ENCODE assay signal across 32 cellular contexts in genomic region chr15:59562787-59563186, GRCh38. TPM values are rescaled to one million over a fixed set of nuclear protein-coding genes. Genes with fewer than 3 reads are reported as not detected.
DNase-seq lines count a peak whose midpoint lies in the region; ATAC-seq and TF ChIP-seq lines count a peak whose summit lies in the region.
"Had no signal": no experiment of that assay in that cellular context is flagged by ENCODE, and none has a peak within 500 bp of the region (broad histone marks: within the 10 kb centered on the region; RNA-seq: fewer than 3 reads in every experiment).

No MANE protein-coding gene starts in this region.

- no peak overlapping the region for H2BK15ac ChIP-seq in IMR-90 (ENCODE audit: low read depth, low read length)

- intact Hi-C loops in A673 (cut with micrococcal nuclease; ENCODE audit: unreplicated experiment), result no loop called here
- intact Hi-C loops in IMR-90 (cut with micrococcal nuclease), result no loop called here
- intact Hi-C loops in activated CD8-positive, alpha-beta T cell treated with anti-CD3 and anti-CD28 coated beads for 36 hours (cut with micrococcal nuclease), result no loop called here

- in situ Hi-C loops in IMR-90 (cut with MboI; ENCODE audit: low sequenced_read_pairs), result no loop called here

- TF ChIP-seq CTCF in A673 (conservative IDR thresholded peaks at IDR 0.05; ENCODE audit: low read depth, low read length), result peak; percentile 36; the same call in 1 of the 2 replicates
- peak; percentile 25; the same call in 1 of the 2 replicates for TF ChIP-seq CTCF in IMR-90 (conservative IDR thresholded peaks at IDR 0.05; ENCODE audit: low read depth, low read length)
- TF ChIP-seq CTCF in RWPE2 (IDR thresholded peaks at IDR 0.05; ENCODE audit: poor library complexity, severe bottlenecking), result peak; percentile 78
- peak; percentile 41 for TF ChIP-seq CTCF in fibroblast of the aortic adventitia (IDR thresholded peaks at IDR 0.05; ENCODE audit: insufficient read depth, low read length)
- no peak for TF ChIP-seq CTCF in activated CD8-positive, alpha-beta T cell treated with anti-CD3 and anti-CD28 coated beads for 36 hours (IDR thresholded peaks at IDR 0.05)

- H3K9me1 ChIP-seq in IMR-90 (ENCODE audit: insufficient read depth, low read length), result no peaks in the 10 kb centered on the region

- H3K27ac ChIP-seq in A673 (ENCODE audit: low read depth, low read length, poor library complexity, severe bottlenecking), result no peak overlapping the region
- no peak overlapping the region for H3K27ac ChIP-seq in IMR-90 (ENCODE audit: insufficient read depth, low read length)
- no peak overlapping the region for H3K27ac ChIP-seq in RWPE2 (ENCODE audit: poor library complexity, severe bottlenecking)
- H3K27ac ChIP-seq: ascending aorta, dorsolateral prefrontal cortex, heart left ventricle, thoracic aorta, vagina had no signal

- H2BK20ac ChIP-seq in IMR-90 (ENCODE audit: low read depth, low read length), result no peak overlapping the region

- H2AK9ac ChIP-seq in IMR-90 (replicated peaks; ENCODE audit: low read depth, low read length, poor library complexity), result no peak overlapping the region

- dilution Hi-C loops in IMR-90 (cut with HindIII; ENCODE audit: low sequenced_read_pairs, unreplicated experiment), result no loop called here

- POLR2A ChIA-PET in A673 (lab: Charles Lee; ENCODE audit: low non-redundant PET), result no interaction called here
- POLR2A ChIA-PET in IMR-90 (lab: Charles Lee; ENCODE audit: unreplicated experiment), result no interaction called here
- POLR2A ChIA-PET in activated CD8-positive, alpha-beta T cell treated with anti-CD3 and anti-CD28 coated beads for 36 hours (lab: Charles Lee), result no interaction called here

- no peaks in the 10 kb centered on the region for H3K4me1 ChIP-seq in A673 (ENCODE audit: insufficient read depth, low read length, poor library complexity, severe bottlenecking)
- H3K4me1 ChIP-seq in IMR-90 (ENCODE audit: control insufficient read depth, insufficient read depth, low read length), result no peaks in the 10 kb centered on the region
- H3K4me1 ChIP-seq in RWPE2 (ENCODE audit: insufficient read depth, poor library complexity, severe bottlenecking), result peaks cover 17% of the 10 kb centered on the region
- H3K4me1 ChIP-seq: ascending aorta, HAP-1, vagina had no signal

- H2AK5ac ChIP-seq in IMR-90 (ENCODE audit: low read depth, low read length), result no peak overlapping the region

- whole genome bisulfite sequencing in IMR-90 (ENCODE audit: extremely low coverage in 2 of 2, insufficient read length in 1 of 2), 2 experiments, result no CpG with 5 or more reads among the region's 2 CpGs

- H3K27me3 ChIP-seq in A673 (replicated peaks; ENCODE audit: insufficient read depth, low read depth, low read length, poor library complexity) (no peaks in the 10 kb centered on the region), IMR-90 (ENCODE audit: control insufficient read depth, insufficient read depth, low read length) (peaks cover 2% of the 10 kb centered on the region; the same call in 1 of the 2 replicates), RWPE2 (ENCODE audit: insufficient read depth, poor library complexity, severe bottlenecking) (no peaks in the 10 kb centered on the region)
- H3K27me3 ChIP-seq: ascending aorta, dorsolateral prefrontal cortex, heart left ventricle, vagina had no signal

- no peak for TF ChIP-seq RAD21 in IMR-90 (IDR thresholded peaks at IDR 0.05; ENCODE audit: low read length)

- no peak overlapping the region for H4K91ac ChIP-seq in IMR-90 (ENCODE audit: insufficient read depth, low read depth, low read length)

- H3K23ac ChIP-seq in IMR-90 (ENCODE audit: low read depth, low read length), result no peak overlapping the region

- BruUV-seq in A673 (replicated peaks; lab: Mats Ljungman, UMichigan) (no TSS peak), IMR-90 (replicated peaks; lab: Mats Ljungman, UMichigan) (no TSS peak)

- no peak overlapping the region for H3K4me3 ChIP-seq in A673 (ENCODE audit: low read depth, low read length, poor library complexity, severe bottlenecking)
- H3K4me3 ChIP-seq in IMR-90 (ENCODE audit: insufficient read depth, low read depth, low read length), result no peak overlapping the region
- no peak overlapping the region for H3K4me3 ChIP-seq in RWPE2 (ENCODE audit: severe bottlenecking)
- H3K4me3 ChIP-seq in fibroblast of the aortic adventitia (ENCODE audit: low read depth, low read length), result no peak overlapping the region
- H3K4me3 ChIP-seq: ascending aorta, dorsolateral prefrontal cortex, GM12878, HAP-1, heart left ventricle, thoracic aorta, vagina had no signal

- no peak overlapping the region for H2AFZ ChIP-seq in IMR-90 (replicated peaks; ENCODE audit: low read length, poor library complexity)

- no peak overlapping the region for H3K9ac ChIP-seq in IMR-90 (ENCODE audit: low read depth, low read length)

- H2BK5ac ChIP-seq in IMR-90 (ENCODE audit: low read depth, low read length, poor library complexity, severe bottlenecking), result no peak overlapping the region

- H3K9me3 ChIP-seq in A673 (ENCODE audit: low read depth, low read length, poor library complexity, severe bottlenecking), result peaks cover 10% of the 10 kb centered on the region
- 0 out of 2 replicates have a peak, but pooled peaks cover 2% of the 10 kb centered on the region for H3K9me3 ChIP-seq in IMR-90 (ENCODE audit: control insufficient read depth, insufficient read depth, low read length)
- H3K9me3 ChIP-seq in RWPE2 (ENCODE audit: severe bottlenecking), result peaks cover 15% of the 10 kb centered on the region
- H3K9me3 ChIP-seq: thoracic aorta, vagina had no signal

- H2BK120ac ChIP-seq in IMR-90 (ENCODE audit: low read depth, low read length), result no peak overlapping the region

- no peak for TF ChIP-seq POLR2A in IMR-90 (IDR thresholded peaks at IDR 0.05; ENCODE audit: low read depth, low read length)

- no peak overlapping the region for H3K18ac ChIP-seq in IMR-90 (ENCODE audit: low read depth, low read length)

- H4K20me1 ChIP-seq in IMR-90 (ENCODE audit: insufficient read depth, low read length), result no peaks in the 10 kb centered on the region

- H4K8ac ChIP-seq in IMR-90 (ENCODE audit: low read depth in 2 of 2, low read length in 2 of 2), result no peak overlapping the region

- H4K5ac ChIP-seq in IMR-90 (ENCODE audit: low read depth, low read length), result no peak overlapping the region

- H3K27me3 Mint-ChIP-seq in activated naive CD8-positive, alpha-beta T cell treated with anti-CD3 and anti-CD28 coated beads for 36 hours, result no peaks in the 10 kb centered on the region
- H3K27me3 Mint-ChIP-seq in activated CD8-positive, alpha-beta T cell treated with anti-CD3 and anti-CD28 coated beads for 36 hours, result peaks cover 1% of the 10 kb centered on the region
- H3K27me3 Mint-ChIP-seq: stimulated activated naive CD8-positive, alpha-beta T cell treated with anti-CD3 and anti-CD28 coated beads, Interleukin-15, Interleukin-2, amounts not matched to agents 100 ng/mL and 50 ng/mL, for 24 hours had no signal

- no peak overlapping the region for H3K56ac ChIP-seq in IMR-90 (ENCODE audit: extremely low read depth, insufficient read depth, low read length)

- ATAC-seq in IMR-90 (ENCODE audit: low read depth) (no peak), RWPE2 (ENCODE audit: low read depth) (no peak)
- ATAC-seq in activated CD8-positive, alpha-beta T cell treated with anti-CD3 and anti-CD28 coated beads for 36 hours, result no peak
- ATAC-seq: activated CD4-positive, CD25-positive, alpha-beta regulatory T cell treated with anti-CD3 and anti-CD28 coated beads, Interleukin-2, amount 50 U/mL, for 24 hours; activated naive CD4-positive, alpha-beta T cell treated with anti-CD3 and anti-CD28 coated beads, Interleukin-2, amount 50 U/mL, for 72 hours; GM12878; heart left ventricle; natural killer cell had no signal

- no peak overlapping the region for H3K4me2 ChIP-seq in IMR-90 (ENCODE audit: low read depth, low read length)

- H3K36me3 ChIP-seq in A673 (ENCODE audit: insufficient read depth, low read length, poor library complexity, severe bottlenecking) (no peaks in the 10 kb centered on the region), IMR-90 (ENCODE audit: control insufficient read depth, insufficient read depth, low read length) (no peaks in the 10 kb centered on the region), RWPE2 (ENCODE audit: low read depth) (no peaks in the 10 kb centered on the region; the same call in 1 of the 2 replicates)
- H3K36me3 ChIP-seq: ascending aorta, HAP-1, heart left ventricle, thoracic aorta, vagina had no signal

- DNase-seq in A673 (ENCODE audit: low spot score), result no peak
- DNase-seq in IMR-90, result no peak
- no peak for DNase-seq in RWPE2 (ENCODE audit: low spot score)
- no peak for DNase-seq in fibroblast of the aortic adventitia (ENCODE audit: low read depth)
- DNase-seq in activated naive CD8-positive, alpha-beta T cell treated with anti-CD3 and anti-CD28 coated beads for 36 hours, result no peak
- DNase-seq in AG08396 (ENCODE audit: low spot score), result no peak
- no peak for DNase-seq in DMS79 (lab: John Stamatoyannopoulos, UW)
- no peak for DNase-seq in activated CD8-positive, alpha-beta T cell treated with anti-CD3 and anti-CD28 coated beads for 36 hours
- DNase-seq: ACHN; activated CD4-positive, alpha-beta T cell treated with anti-CD3 and anti-CD28 coated beads, Interleukin-2, amount 50 U/mL, for 48 hours; dorsolateral prefrontal cortex; EL; heart left ventricle; KBM-7; kidney; natural killer cell; NCI-H1436 treated with DMSO at 0.1 percent for 48 hours; NCI-H82; occipital lobe had no signal

- H3K36me3 Mint-ChIP-seq in activated naive CD8-positive, alpha-beta T cell treated with anti-CD3 and anti-CD28 coated beads for 36 hours, result no peaks in the 10 kb centered on the region
- H3K36me3 Mint-ChIP-seq in activated CD8-positive, alpha-beta T cell treated with anti-CD3 and anti-CD28 coated beads for 36 hours (ENCODE audit: low read depth), result no peaks in the 10 kb centered on the region
- H3K36me3 Mint-ChIP-seq: activated naive CD4-positive, alpha-beta T cell treated with anti-CD3 and anti-CD28 coated beads, Interleukin-2, amount 50 U/mL, for 72 hours; CD14-positive monocyte; natural killer cell had no signal

- H3K9me3 Mint-ChIP-seq in activated naive CD8-positive, alpha-beta T cell treated with anti-CD3 and anti-CD28 coated beads for 36 hours, result peaks cover 1% of the 10 kb centered on the region
- H3K9me3 Mint-ChIP-seq in activated CD8-positive, alpha-beta T cell treated with anti-CD3 and anti-CD28 coated beads for 36 hours, result peaks cover 2% of the 10 kb centered on the region
- H3K9me3 Mint-ChIP-seq: activated T-helper 2 cell treated with anti-CD3 and anti-CD28 coated beads, Interferon-gamma antibody, Interleukin-2, Interleukin-4, amounts not matched to agents 10 μg/mL and 5 μg/mL and 100 μg/mL, durations not matched to agents 14 hours and 24 hours and 36 hours; natural killer cell; stimulated activated naive CD8-positive, alpha-beta T cell treated with anti-CD3 and anti-CD28 coated beads, Interleukin-15, Interleukin-2, amounts not matched to agents 100 ng/mL and 50 ng/mL, for 24 hours had no signal

- H3K27ac Mint-ChIP-seq in activated naive CD8-positive, alpha-beta T cell treated with anti-CD3 and anti-CD28 coated beads for 36 hours, result no peak overlapping the region
- H3K27ac Mint-ChIP-seq in activated CD8-positive, alpha-beta T cell treated with anti-CD3 and anti-CD28 coated beads for 36 hours, result no peak overlapping the region
- H3K27ac Mint-ChIP-seq: activated naive CD4-positive, alpha-beta T cell treated with anti-CD3 and anti-CD28 coated beads, Interleukin-2, amount 50 U/mL, for 72 hours; activated T-helper 2 cell treated with anti-CD3 and anti-CD28 coated beads, Interferon-gamma antibody, Interleukin-2, Interleukin-4, amounts not matched to agents 10 μg/mL and 5 μg/mL and 100 μg/mL, durations not matched to agents 14 hours and 24 hours and 36 hours; CD14-positive monocyte; natural killer cell; stimulated activated naive CD8-positive, alpha-beta T cell treated with anti-CD3 and anti-CD28 coated beads, Interleukin-15, Interleukin-2, amounts not matched to agents 100 ng/mL and 50 ng/mL, for 24 hours had no signal

- CTCF ChIA-PET in A673 (lab: Charles Lee) (no interaction called here), IMR-90 (lab: Yijun Ruan, JAX) (interaction anchor here (1.0 kb wide), 1 partner anchor 11 kb away, joined by 4 read pairs; no protein-coding TSS in a partner anchor)
- CTCF ChIA-PET in activated CD8-positive, alpha-beta T cell treated with anti-CD3 and anti-CD28 coated beads for 36 hours (lab: Charles Lee), result no interaction called here

- H3K4me3 Mint-ChIP-seq in activated naive CD8-positive, alpha-beta T cell treated with anti-CD3 and anti-CD28 coated beads for 36 hours, result no peak overlapping the region
- no peak overlapping the region for H3K4me3 Mint-ChIP-seq in activated CD8-positive, alpha-beta T cell treated with anti-CD3 and anti-CD28 coated beads for 36 hours
- H3K4me3 Mint-ChIP-seq: CD14-positive monocyte; natural killer cell; stimulated activated naive CD8-positive, alpha-beta T cell treated with anti-CD3 and anti-CD28 coated beads, Interleukin-15, Interleukin-2, amounts not matched to agents 100 ng/mL and 50 ng/mL, for 24 hours had no signal

- H3K14ac ChIP-seq in IMR-90 (replicated peaks; ENCODE audit: low read depth, low read length), result no peak overlapping the region

- peaks cover 3% of the 10 kb centered on the region for H3K4me1 Mint-ChIP-seq in activated naive CD8-positive, alpha-beta T cell treated with anti-CD3 and anti-CD28 coated beads for 36 hours
- peaks cover 3% of the 10 kb centered on the region for H3K4me1 Mint-ChIP-seq in activated CD8-positive, alpha-beta T cell treated with anti-CD3 and anti-CD28 coated beads for 36 hours (ENCODE audit: low read depth)

- no peak overlapping the region for H3K4ac ChIP-seq in IMR-90 (ENCODE audit: low read depth, low read length)

- H3K79me1 ChIP-seq in IMR-90 (ENCODE audit: low read depth in 1 of 2, low read length in 2 of 2), result no peaks in the 10 kb centered on the region

RNA-seq across cellular contexts. Expression of gene GCNT3, which starts 48.8 kb away (rescaled TPM):
- total RNA-seq in A673 (2021) (not detected in 2 replicates), IMR-90 (2012; rRNA removed) (not detected in 2 replicates), fibroblast of the aortic adventitia (ENCODE audit: low replicate concordance) (0.27 and 0.65 TPM in 2 replicates)
- not detected in 2 replicates for polyA plus RNA-seq in IMR-90 (2012; rRNA removed)
- polyA plus RNA-seq in IMR-90 (2012; cell fraction: cytosol; rRNA removed), result not detected in 2 replicates
- not detected in 2 replicates for polyA plus RNA-seq in IMR-90 (2012; cell fraction: nucleus; rRNA removed; ENCODE audit: low replicate concordance)
- total RNA-seq in activated naive CD8-positive, alpha-beta T cell treated with anti-CD3 and anti-CD28 coated beads for 36 hours, result not detected
- not detected for total RNA-seq in activated CD8-positive, alpha-beta T cell treated with anti-CD3 and anti-CD28 coated beads for 36 hours
- total RNA-seq: activated naive CD4-positive, alpha-beta T cell treated with anti-CD3 and anti-CD28 coated beads, Interleukin-2, amount 50 U/mL, for 72 hours; activated T-helper 2 cell treated with anti-CD3 and anti-CD28 coated beads, Interferon-gamma antibody, Interleukin-2, Interleukin-4, amounts not matched to agents 10 μg/mL and 5 μg/mL and 100 μg/mL, durations not matched to agents 14 hours and 24 hours and 36 hours; ascending aorta; natural killer cell; occipital lobe; pulmonary artery endothelial cell; skeletal muscle tissue; T-helper 1 cell treated with Interleukin-12 subunit alpha and Interleukin-12 subunit beta and Interleukin-4 antibody, amounts not matched to agents 30 ng/mL and 1 ng/mL, for 36 hours had no signal
- polyA plus RNA-seq: CD14-positive monocyte, heart left ventricle had no signal
